In the genomic region with DNA sequence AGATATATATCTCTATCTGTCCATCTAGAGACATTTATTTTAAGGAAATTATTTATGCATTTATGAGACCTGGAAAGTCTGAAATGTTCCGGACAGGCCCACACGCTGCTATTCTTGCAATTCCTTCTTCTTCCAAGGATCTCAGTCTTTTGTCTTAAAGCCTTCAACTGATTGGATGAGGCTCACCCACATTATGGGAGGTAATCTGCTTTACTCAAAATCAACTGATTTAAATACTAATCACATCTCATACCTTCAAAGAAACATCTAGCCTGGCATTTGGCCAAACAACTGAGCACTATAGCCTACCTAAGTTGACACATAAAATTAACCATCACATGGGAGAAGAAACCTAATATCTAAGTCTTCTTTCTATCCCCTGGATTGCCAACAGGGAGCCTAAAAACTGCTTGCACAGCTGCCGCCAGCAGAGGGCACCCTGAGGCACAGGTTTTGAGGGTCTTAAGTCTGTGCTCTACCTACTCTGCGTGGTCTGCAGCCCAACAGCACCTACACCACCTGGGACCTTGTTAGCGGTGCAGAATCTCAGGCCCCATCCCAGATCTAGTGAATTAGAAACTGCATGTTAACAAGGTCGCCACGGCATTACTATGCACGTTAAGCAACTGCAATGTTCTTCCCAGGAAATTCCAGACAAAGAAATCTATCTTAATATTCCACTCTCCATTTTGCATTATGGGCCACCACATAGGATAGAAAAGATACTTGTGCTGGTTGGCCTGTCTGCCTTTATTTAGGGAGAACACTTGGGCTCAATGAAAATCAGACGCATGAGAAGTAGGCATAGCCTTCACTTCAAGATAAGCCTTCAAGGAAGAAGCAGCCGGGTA, we compare ENCODE assay signal across 8 cellular contexts.
DNase-seq lines count a peak whose midpoint lies in the region; ATAC-seq and TF ChIP-seq lines count a peak whose summit lies in the region.

No MANE protein-coding gene starts in this region.

- CTCF ChIA-PET in A673 (lab: Charles Lee) = no interaction called here

- H3K4me1 ChIP-seq in A673 (ENCODE audit: insufficient read depth, low read length, poor library complexity, severe bottlenecking) = no peaks in the 10 kb centered on the region

- H3K36me3 Mint-ChIP-seq in stimulated activated memory B cell treated with anti-CD40 and anti-IgM and Interleukin-4, amounts not matched to agents 10 μg/mL and 1 μg/mL and 100 μg/mL, for 72 hours = no peaks in the 10 kb centered on the region

- in situ Hi-C loops in astrocyte of the spinal cord (cut with HindIII; ENCODE audit: low sequenced_read_pairs) = no loop called here

- no peaks in the 10 kb centered on the region for H3K4me1 Mint-ChIP-seq in stimulated activated memory B cell treated with anti-CD40 and anti-IgM and Interleukin-4, amounts not matched to agents 10 μg/mL and 1 μg/mL and 100 μg/mL, for 72 hours

- BruUV-seq in A673 (replicated peaks; lab: Mats Ljungman, UMichigan) = no TSS peak

- no peaks in the 10 kb centered on the region for H3K27me3 Mint-ChIP-seq in stimulated activated memory B cell treated with anti-CD40 and anti-IgM and Interleukin-4, amounts not matched to agents 10 μg/mL and 1 μg/mL and 100 μg/mL, for 72 hours

- H3K27ac Mint-ChIP-seq in stimulated activated memory B cell treated with anti-CD40 and anti-IgM and Interleukin-4, amounts not matched to agents 10 μg/mL and 1 μg/mL and 100 μg/mL, for 72 hours = no peak overlapping the region

- POLR2A ChIA-PET in A673 (lab: Charles Lee; ENCODE audit: low non-redundant PET) = no interaction called here

- no peak overlapping the region for H3K4me3 Mint-ChIP-seq in stimulated activated memory B cell treated with anti-CD40 and anti-IgM and Interleukin-4, amounts not matched to agents 10 μg/mL and 1 μg/mL and 100 μg/mL, for 72 hours

- DNase-seq in A673 (ENCODE audit: low spot score) = peak; percentile 63
- DNase-seq in NCI-H1105 treated with DMSO at 0.1 percent for 48 hours (lab: John Stamatoyannopoulos, UW) = peak; percentile 49
- DNase-seq in astrocyte of the spinal cord (ENCODE audit: low read depth, low spot score) = peak; percentile 59
- DNase-seq in lung microvascular endothelial cell (ENCODE audit: low read depth in 2 of 2) = peak; percentile 62 to 72

- peaks cover 5% of the 10 kb centered on the region for H3K27me3 ChIP-seq in A673 (replicated peaks; ENCODE audit: insufficient read depth, low read depth, low read length, poor library complexity)

- TF ChIP-seq CTCF in A673 (conservative IDR thresholded peaks at IDR 0.05; ENCODE audit: low read depth, low read length) = peak; percentile 93
- peak; percentile 82 for TF ChIP-seq CTCF in GM12872 (IDR thresholded peaks at IDR 0.05; ENCODE audit: insufficient read depth, low read depth, low read length)
- peak; percentile 91 for TF ChIP-seq CTCF in astrocyte of the spinal cord (IDR thresholded peaks at IDR 0.05; ENCODE audit: low read depth, low read length)

- H3K4me3 ChIP-seq in A673 (ENCODE audit: low read depth, low read length, poor library complexity, severe bottlenecking) (no peak overlapping the region), astrocyte of the spinal cord (ENCODE audit: low read depth, low read length) (no peak overlapping the region)

- no peak overlapping the region for H3K27ac ChIP-seq in A673 (ENCODE audit: low read depth, low read length, poor library complexity, severe bottlenecking)

- no peaks in the 10 kb centered on the region for H3K36me3 ChIP-seq in A673 (ENCODE audit: insufficient read depth, low read length, poor library complexity, severe bottlenecking)

- peaks cover 3% of the 10 kb centered on the region for H3K9me3 Mint-ChIP-seq in stimulated activated memory B cell treated with anti-CD40 and anti-IgM and Interleukin-4, amounts not matched to agents 10 μg/mL and 1 μg/mL and 100 μg/mL, for 72 hours

- no peaks in the 10 kb centered on the region for H3K9me3 ChIP-seq in A673 (ENCODE audit: low read depth, low read length, poor library complexity, severe bottlenecking)

- intact Hi-C loops in A673 (cut with micrococcal nuclease; ENCODE audit: unreplicated experiment) = loop anchor here (2.0 to 10.0 kb wide), 3 partner anchors 207 to 505 kb away; no protein-coding TSS in a partner anchor

- ATAC-seq in GM19328 (IDR thresholded peaks at IDR 0.05; ENCODE audit: unreplicated experiment) (no peak), HG03565 (IDR thresholded peaks at IDR 0.05; ENCODE audit: unreplicated experiment) (no peak)
- ATAC-seq in stimulated activated memory B cell treated with anti-CD40 and anti-IgM and Interleukin-4, amounts not matched to agents 10 μg/mL and 1 μg/mL and 100 μg/mL, for 72 hours = no peak
